In genomic region chr4:143513314-143514211, GRCh38 we compare ENCODE assay signal across 8 cellular contexts.
A peak's percentile ranks its signal among the peaks of the same experiment; 100 is the strongest.
DNase-seq lines count a peak whose midpoint lies in the region; ATAC-seq lines count a peak whose summit lies in the region.

SMARCA5 (plus strand) TSS chr4:143513702; CDS start chr4:143513925, 223 bp downstream.

- H3K36me3 ChIP-seq in BLaER1 treated with 17β-estradiol and CSF1 and Interleukin-3, amounts not matched to agents 10 nM and 100 nM: peaks cover 13 to 26% (median 15%) of the 10 kb centered on the region in 11 experiments

- peaks cover 16 to 41% (median 30%) of the 10 kb centered on the region in 10 experiments for H3K4me1 ChIP-seq in BLaER1 treated with 17β-estradiol and CSF1 and Interleukin-3, amounts not matched to agents 10 nM and 100 nM

- DNase-seq in NCI-H748 (lab: John Stamatoyannopoulos, UW; ENCODE audit: unreplicated experiment) (peak; percentile 95), dedifferentiated amniotic fluid mesenchymal stem cell (ENCODE audit: extremely low spot score) (peak; percentile 98), left kidney (ENCODE audit: low read depth, low spot score) (peak; percentile 99)
- DNase-seq in activated CD4-positive, alpha-beta T cell treated with anti-CD3 and anti-CD28 coated beads, Interleukin-2, amount 50 U/mL, for 1 hour: peak; percentile 92
- peak; percentile 95 to 96 for DNase-seq in stimulated activated CD4-positive, alpha-beta T cell treated with anti-CD3 and anti-CD28 coated beads, Interleukin-2, amount 100 ng/mL, for 24 hours

- peak within 1 kb of the TSS; percentile 86 to 94 (median 93) for H3K9ac ChIP-seq in BLaER1 treated with 17β-estradiol and CSF1 and Interleukin-3, amounts not matched to agents 10 nM and 100 nM

- H3K4me3 ChIP-seq in BLaER1 treated with 17β-estradiol and CSF1 and Interleukin-3, amounts not matched to agents 10 nM and 100 nM: peak within 1 kb of the TSS; percentile 65 to 97 (median 89)

- H3K27me3 ChIP-seq in BLaER1 treated with 17β-estradiol and CSF1 and Interleukin-3, amounts not matched to agents 10 nM and 100 nM: no peaks in the 10 kb centered on the region

- ATAC-seq in GM19351 (IDR thresholded peaks at IDR 0.05; ENCODE audit: unreplicated experiment) (peak; percentile 76), HG03521 (IDR thresholded peaks at IDR 0.05; ENCODE audit: unreplicated experiment) (peak; percentile 79)

- peaks cover 27 to 50% (median 47%) of the 10 kb centered on the region in 11 experiments; a peak in 21 of 22 replicates for H4K20me1 ChIP-seq in BLaER1 treated with 17β-estradiol and CSF1 and Interleukin-3, amounts not matched to agents 10 nM and 100 nM

- H3K9me3 ChIP-seq in BLaER1 treated with 17β-estradiol and CSF1 and Interleukin-3, amounts not matched to agents 10 nM and 100 nM (replicated peaks in 1 of 11): no peaks in the 10 kb centered on the region

- H3K4me2 ChIP-seq in BLaER1 treated with 17β-estradiol and CSF1 and Interleukin-3, amounts not matched to agents 10 nM and 100 nM: peak within 1 kb of the TSS; percentile 79 to 97 (median 91)

- H3K27ac ChIP-seq in BLaER1 treated with 17β-estradiol and CSF1 and Interleukin-3, amounts not matched to agents 10 nM and 100 nM: peak within 1 kb of the TSS; percentile 86 to 94 (median 91)

Comparison
In these comparisons a context has a peak if more than half of its experiments do, and no peak if none do; other contexts are left out.
1. Peak in every context shown above with its lines: DNase-seq, ATAC-seq, H3K4me3 ChIP-seq and H3K27ac ChIP-seq.